In the genomic region with DNA sequence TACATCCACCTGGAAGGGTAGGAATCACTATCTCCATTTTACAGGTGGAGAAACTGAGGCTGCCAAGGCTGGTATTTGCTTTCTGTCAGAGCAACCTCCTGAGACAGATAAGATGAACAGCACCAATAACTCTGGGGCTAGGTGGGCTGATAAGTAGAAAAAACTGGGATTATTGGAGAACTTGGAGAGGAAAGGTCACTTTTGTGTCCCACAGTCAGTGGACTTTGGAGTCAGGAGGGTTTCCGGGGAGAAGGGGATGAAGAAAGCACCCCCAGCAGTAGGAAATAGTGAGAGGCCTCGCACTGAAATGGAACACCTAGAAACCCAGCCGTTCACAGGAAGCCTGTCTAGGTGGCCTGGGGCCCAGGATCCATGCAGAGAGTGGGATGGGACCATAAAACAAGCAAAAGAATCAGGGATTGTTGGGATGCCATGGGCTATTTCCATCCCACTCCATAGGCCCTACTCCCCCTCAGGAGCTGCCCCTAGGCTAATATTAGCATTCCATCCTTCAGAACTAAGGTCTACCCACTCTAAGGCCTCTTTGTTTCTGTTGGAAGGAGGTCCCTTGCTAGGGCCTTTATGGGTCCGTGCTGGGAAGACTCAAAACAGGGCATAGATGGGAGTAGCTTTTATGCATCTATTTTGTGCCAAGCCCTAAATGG, we compare ENCODE assay signal across 1 cellular context.
TF ChIP-seq lines count a peak whose summit lies in the region.

No MANE protein-coding gene starts in this region.

TF ChIP-seq in HepG2, 621 proteins besides CTCF, POLR2A, EP300 and RAD21 (continued from another document and continues in another):
- TF ChIP-seq, protein P1, sequence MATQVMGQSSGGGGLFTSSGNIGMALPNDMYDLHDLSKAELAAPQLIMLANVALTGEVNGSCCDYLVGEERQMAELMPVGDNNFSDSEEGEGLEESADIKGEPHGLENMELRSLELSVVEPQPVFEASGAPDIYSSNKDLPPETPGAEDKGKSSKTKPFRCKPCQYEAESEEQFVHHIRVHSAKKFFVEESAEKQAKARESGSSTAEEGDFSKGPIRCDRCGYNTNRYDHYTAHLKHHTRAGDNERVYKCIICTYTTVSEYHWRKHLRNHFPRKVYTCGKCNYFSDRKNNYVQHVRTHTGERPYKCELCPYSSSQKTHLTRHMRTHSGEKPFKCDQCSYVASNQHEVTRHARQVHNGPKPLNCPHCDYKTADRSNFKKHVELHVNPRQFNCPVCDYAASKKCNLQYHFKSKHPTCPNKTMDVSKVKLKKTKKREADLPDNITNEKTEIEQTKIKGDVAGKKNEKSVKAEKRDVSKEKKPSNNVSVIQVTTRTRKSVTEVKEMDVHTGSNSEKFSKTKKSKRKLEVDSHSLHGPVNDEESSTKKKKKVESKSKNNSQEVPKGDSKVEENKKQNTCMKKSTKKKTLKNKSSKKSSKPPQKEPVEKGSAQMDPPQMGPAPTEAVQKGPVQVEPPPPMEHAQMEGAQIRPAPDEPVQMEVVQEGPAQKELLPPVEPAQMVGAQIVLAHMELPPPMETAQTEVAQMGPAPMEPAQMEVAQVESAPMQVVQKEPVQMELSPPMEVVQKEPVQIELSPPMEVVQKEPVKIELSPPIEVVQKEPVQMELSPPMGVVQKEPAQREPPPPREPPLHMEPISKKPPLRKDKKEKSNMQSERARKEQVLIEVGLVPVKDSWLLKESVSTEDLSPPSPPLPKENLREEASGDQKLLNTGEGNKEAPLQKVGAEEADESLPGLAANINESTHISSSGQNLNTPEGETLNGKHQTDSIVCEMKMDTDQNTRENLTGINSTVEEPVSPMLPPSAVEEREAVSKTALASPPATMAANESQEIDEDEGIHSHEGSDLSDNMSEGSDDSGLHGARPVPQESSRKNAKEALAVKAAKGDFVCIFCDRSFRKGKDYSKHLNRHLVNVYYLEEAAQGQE (IDR thresholded peaks at IDR 0.05; ENCODE audit: borderline replicate concordance in 1 of 2, low read depth in 1 of 2, low read length in 2 of 2), result no peak
- TF ChIP-seq RBFOX2 (IDR thresholded peaks at IDR 0.05; ENCODE audit: low read depth, low read length) (peak; percentile 50), SIX4 (CRISPR knock-in tag; IDR thresholded peaks at IDR 0.05) (no peak), ISL2 (CRISPR knock-in tag; IDR thresholded peaks at IDR 0.05) (peak; percentile 66), REPIN1 (CRISPR knock-in tag; IDR thresholded peaks at IDR 0.05; ENCODE audit: borderline replicate concordance, low read depth) (no peak; the same call in 1 of the 2 replicates), PRPF4 (IDR thresholded peaks at IDR 0.05; ENCODE audit: low read depth, low read length, poor library complexity, severe bottlenecking) (no peak), ASH2L (IDR thresholded peaks at IDR 0.05; ENCODE audit: insufficient read length, low read depth, low read length) (peak; percentile 47), CBX2 (IDR thresholded peaks at IDR 0.05; ENCODE audit: low read depth, low read length) (no peak), CBX2 (CRISPR knock-in tag; IDR thresholded peaks at IDR 0.05; ENCODE audit: low read depth) (no peak), ZNF337 (CRISPR knock-in tag; IDR thresholded peaks at IDR 0.05; ENCODE audit: borderline replicate concordance, low read depth) (no peak), PHF21A (CRISPR knock-in tag; IDR thresholded peaks at IDR 0.05) (no peak; the same call in none of the 2 replicates), BATF2 (CRISPR knock-in tag; IDR thresholded peaks at IDR 0.05) (no peak), ZNF740 (CRISPR knock-in tag; IDR thresholded peaks at IDR 0.05) (peak; percentile 62; the same call in 1 of the 2 replicates), NFYB (CRISPR knock-in tag; IDR thresholded peaks at IDR 0.05) (peak; percentile 12; the same call in 1 of the 2 replicates), AKNA (CRISPR knock-in tag; IDR thresholded peaks at IDR 0.05; ENCODE audit: borderline replicate concordance) (no peak), HNRNPUL1 (IDR thresholded peaks at IDR 0.05; ENCODE audit: low read depth, low read length) (no peak), NR2C2 (CRISPR knock-in tag; IDR thresholded peaks at IDR 0.05; ENCODE audit: borderline replicate concordance) (0 out of 2 replicates have a peak, but pooled peaks have one; percentile 21), ZBTB42 (CRISPR knock-in tag; IDR thresholded peaks at IDR 0.05) (no peak)
- TF ChIP-seq, protein P2, sequence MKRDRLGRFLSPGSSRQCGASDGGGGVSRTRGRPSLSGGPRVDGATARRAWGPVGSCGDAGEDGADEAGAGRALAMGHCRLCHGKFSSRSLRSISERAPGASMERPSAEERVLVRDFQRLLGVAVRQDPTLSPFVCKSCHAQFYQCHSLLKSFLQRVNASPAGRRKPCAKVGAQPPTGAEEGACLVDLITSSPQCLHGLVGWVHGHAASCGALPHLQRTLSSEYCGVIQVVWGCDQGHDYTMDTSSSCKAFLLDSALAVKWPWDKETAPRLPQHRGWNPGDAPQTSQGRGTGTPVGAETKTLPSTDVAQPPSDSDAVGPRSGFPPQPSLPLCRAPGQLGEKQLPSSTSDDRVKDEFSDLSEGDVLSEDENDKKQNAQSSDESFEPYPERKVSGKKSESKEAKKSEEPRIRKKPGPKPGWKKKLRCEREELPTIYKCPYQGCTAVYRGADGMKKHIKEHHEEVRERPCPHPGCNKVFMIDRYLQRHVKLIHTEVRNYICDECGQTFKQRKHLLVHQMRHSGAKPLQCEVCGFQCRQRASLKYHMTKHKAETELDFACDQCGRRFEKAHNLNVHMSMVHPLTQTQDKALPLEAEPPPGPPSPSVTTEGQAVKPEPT (CRISPR knock-in tag; IDR thresholded peaks at IDR 0.05; ENCODE audit: low read depth), result no peak
- TF ChIP-seq, protein P3, sequence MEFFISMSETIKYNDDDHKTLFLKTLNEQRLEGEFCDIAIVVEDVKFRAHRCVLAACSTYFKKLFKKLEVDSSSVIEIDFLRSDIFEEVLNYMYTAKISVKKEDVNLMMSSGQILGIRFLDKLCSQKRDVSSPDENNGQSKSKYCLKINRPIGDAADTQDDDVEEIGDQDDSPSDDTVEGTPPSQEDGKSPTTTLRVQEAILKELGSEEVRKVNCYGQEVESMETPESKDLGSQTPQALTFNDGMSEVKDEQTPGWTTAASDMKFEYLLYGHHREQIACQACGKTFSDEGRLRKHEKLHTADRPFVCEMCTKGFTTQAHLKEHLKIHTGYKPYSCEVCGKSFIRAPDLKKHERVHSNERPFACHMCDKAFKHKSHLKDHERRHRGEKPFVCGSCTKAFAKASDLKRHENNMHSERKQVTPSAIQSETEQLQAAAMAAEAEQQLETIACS (CRISPR knock-in tag; IDR thresholded peaks at IDR 0.05), result peak; percentile 46; the same call in 1 of the 2 replicates
- TF ChIP-seq, protein P4, sequence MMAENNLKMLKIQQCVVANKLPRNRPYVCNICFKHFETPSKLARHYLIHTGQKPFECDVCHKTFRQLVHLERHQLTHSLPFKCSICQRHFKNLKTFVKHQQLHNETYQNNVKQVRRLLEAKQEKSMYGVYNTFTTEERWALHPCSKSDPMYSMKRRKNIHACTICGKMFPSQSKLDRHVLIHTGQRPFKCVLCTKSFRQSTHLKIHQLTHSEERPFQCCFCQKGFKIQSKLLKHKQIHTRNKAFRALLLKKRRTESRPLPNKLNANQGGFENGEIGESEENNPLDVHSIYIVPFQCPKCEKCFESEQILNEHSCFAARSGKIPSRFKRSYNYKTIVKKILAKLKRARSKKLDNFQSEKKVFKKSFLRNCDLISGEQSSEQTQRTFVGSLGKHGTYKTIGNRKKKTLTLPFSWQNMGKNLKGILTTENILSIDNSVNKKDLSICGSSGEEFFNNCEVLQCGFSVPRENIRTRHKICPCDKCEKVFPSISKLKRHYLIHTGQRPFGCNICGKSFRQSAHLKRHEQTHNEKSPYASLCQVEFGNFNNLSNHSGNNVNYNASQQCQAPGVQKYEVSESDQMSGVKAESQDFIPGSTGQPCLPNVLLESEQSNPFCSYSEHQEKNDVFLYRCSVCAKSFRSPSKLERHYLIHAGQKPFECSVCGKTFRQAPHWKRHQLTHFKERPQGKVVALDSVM (CRISPR knock-in tag; IDR thresholded peaks at IDR 0.05), result no peak
- TF ChIP-seq, protein P5, sequence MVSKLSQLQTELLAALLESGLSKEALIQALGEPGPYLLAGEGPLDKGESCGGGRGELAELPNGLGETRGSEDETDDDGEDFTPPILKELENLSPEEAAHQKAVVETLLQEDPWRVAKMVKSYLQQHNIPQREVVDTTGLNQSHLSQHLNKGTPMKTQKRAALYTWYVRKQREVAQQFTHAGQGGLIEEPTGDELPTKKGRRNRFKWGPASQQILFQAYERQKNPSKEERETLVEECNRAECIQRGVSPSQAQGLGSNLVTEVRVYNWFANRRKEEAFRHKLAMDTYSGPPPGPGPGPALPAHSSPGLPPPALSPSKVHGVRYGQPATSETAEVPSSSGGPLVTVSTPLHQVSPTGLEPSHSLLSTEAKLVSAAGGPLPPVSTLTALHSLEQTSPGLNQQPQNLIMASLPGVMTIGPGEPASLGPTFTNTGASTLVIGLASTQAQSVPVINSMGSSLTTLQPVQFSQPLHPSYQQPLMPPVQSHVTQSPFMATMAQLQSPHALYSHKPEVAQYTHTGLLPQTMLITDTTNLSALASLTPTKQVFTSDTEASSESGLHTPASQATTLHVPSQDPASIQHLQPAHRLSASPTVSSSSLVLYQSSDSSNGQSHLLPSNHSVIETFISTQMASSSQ (IDR thresholded peaks at IDR 0.05; ENCODE audit: low read depth), result no peak
- TF ChIP-seq, protein P5 (CRISPR knock-in tag; IDR thresholded peaks at IDR 0.05; ENCODE audit: borderline replicate concordance), result 0 out of 2 replicates have a peak, but pooled peaks have one; percentile 19
- TF ChIP-seq, protein P6, sequence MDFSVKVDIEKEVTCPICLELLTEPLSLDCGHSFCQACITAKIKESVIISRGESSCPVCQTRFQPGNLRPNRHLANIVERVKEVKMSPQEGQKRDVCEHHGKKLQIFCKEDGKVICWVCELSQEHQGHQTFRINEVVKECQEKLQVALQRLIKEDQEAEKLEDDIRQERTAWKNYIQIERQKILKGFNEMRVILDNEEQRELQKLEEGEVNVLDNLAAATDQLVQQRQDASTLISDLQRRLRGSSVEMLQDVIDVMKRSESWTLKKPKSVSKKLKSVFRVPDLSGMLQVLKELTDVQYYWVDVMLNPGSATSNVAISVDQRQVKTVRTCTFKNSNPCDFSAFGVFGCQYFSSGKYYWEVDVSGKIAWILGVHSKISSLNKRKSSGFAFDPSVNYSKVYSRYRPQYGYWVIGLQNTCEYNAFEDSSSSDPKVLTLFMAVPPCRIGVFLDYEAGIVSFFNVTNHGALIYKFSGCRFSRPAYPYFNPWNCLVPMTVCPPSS (IDR thresholded peaks at IDR 0.05), result no peak
- TF ChIP-seq, protein P7, sequence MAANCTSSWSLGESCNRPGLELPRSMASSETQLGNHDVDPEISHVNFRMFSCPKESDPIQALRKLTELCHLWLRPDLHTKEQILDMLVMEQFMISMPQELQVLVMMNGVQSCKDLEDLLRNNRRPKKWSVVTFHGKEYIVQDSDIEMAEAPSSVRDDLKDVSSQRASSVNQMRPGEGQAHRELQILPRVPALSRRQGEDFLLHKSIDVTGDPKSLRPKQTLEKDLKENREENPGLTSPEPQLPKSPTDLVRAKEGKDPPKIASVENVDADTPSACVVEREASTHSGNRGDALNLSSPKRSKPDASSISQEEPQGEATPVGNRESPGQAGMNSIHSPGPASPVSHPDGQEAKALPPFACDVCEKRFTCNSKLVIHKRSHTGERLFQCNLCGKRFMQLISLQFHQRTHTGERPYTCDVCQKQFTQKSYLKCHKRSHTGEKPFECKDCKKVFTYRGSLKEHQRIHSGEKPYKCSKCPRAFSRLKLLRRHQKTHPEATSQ (CRISPR knock-in tag; IDR thresholded peaks at IDR 0.05; ENCODE audit: borderline replicate concordance), result peak; percentile 27; the same call in 1 of the 2 replicates
